In the genomic region with DNA sequence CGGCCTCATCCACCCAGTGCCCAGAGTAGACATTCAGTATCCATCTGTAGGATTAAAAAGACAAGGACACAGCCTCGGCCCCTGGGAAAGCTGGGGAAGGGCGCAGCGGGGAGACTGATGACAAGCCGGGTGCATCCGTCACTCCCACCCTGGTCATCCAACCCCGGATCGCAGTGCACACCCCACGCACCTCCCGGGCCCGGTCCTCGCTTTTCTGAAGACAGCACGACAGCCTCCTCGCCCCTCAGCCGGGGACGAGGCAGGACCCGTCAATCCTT, we compare ENCODE assay signal across 8 cellular contexts. TPM values are rescaled to one million over a fixed set of nuclear protein-coding genes. Genes with fewer than 3 reads are reported as not detected.
DNase-seq lines count a peak whose midpoint lies in the region; ATAC-seq and TF ChIP-seq lines count a peak whose summit lies in the region.

No MANE protein-coding gene starts in this region.

- CTCF ChIA-PET in CD8-positive, alpha-beta T cell (lab: Charles Lee) = interaction anchor here (0.7 to 0.9 kb wide), 2 partner anchors 27 to 49 kb away, joined by 3 read pairs; no protein-coding TSS in a partner anchor

- H3K27ac Mint-ChIP-seq in CD8-positive, alpha-beta T cell = peak overlapping the region; percentile 96

- H3K27me3 Mint-ChIP-seq in CD8-positive, alpha-beta T cell (ENCODE audit: low read depth) = no peaks in the 10 kb centered on the region

- peak overlapping the region; percentile 97 for H3K4me3 ChIP-seq in CD8-positive, alpha-beta T cell (ENCODE audit: low read depth, low read length)
- H3K4me3 ChIP-seq in NB4 (ENCODE audit: low read depth, low read length) (peak overlapping the region; percentile 91), adipocyte (ENCODE audit: low read length) (peak overlapping the region; percentile 93), iPS-18a (ENCODE audit: low read length) (peak overlapping the region; percentile 83)

- TF ChIP-seq POLR2A in NB4 (IDR thresholded peaks at IDR 0.05; ENCODE audit: extremely low read depth, insufficient read length) = no peak

- POLR2A ChIA-PET in CD8-positive, alpha-beta T cell (lab: Charles Lee) = no interaction called here

- TF ChIP-seq CTCF in CD8-positive, alpha-beta T cell (IDR thresholded peaks at IDR 0.05) = no peak
- no peak for TF ChIP-seq CTCF in NB4 (IDR thresholded peaks at IDR 0.05; ENCODE audit: low read depth, low read length)

- H3K27ac ChIP-seq in CD8-positive, alpha-beta T cell (ENCODE audit: low read depth, low read length) = peak overlapping the region; percentile 83
- H3K27ac ChIP-seq in iPS-18a (ENCODE audit: low read length) = no peak overlapping the region

- H3K27me3 ChIP-seq in CD8-positive, alpha-beta T cell (ENCODE audit: insufficient read depth, low read length) = no peaks in the 10 kb centered on the region
- no peaks in the 10 kb centered on the region for H3K27me3 ChIP-seq in adipocyte (replicated peaks; ENCODE audit: control insufficient read depth, insufficient read depth, low read length)
- H3K27me3 ChIP-seq in iPS-18a (ENCODE audit: control insufficient read depth, insufficient read depth, low read length) = peaks cover 27% of the 10 kb centered on the region

- no peaks in the 10 kb centered on the region for H3K36me3 ChIP-seq in CD8-positive, alpha-beta T cell (ENCODE audit: insufficient read depth, low read length)
- H3K36me3 ChIP-seq in adipocyte (ENCODE audit: control insufficient read depth, insufficient read depth, low read length, severe bottlenecking) (peaks cover 11% of the 10 kb centered on the region), iPS-18a (ENCODE audit: control insufficient read depth, low read depth, low read length) (no peaks in the 10 kb centered on the region)

- no peaks in the 10 kb centered on the region for H3K9me3 Mint-ChIP-seq in CD8-positive, alpha-beta T cell

- H3K36me3 Mint-ChIP-seq in CD8-positive, alpha-beta T cell = peaks cover 31% of the 10 kb centered on the region

- H3K9ac ChIP-seq in adipocyte (ENCODE audit: low read length) = peak overlapping the region; percentile 88
- H3K9ac ChIP-seq in iPS-18a (ENCODE audit: low read length) = peak overlapping the region; percentile 48

- peaks cover 33% of the 10 kb centered on the region for H3K4me1 ChIP-seq in CD8-positive, alpha-beta T cell (ENCODE audit: insufficient read depth, low read length)
- peaks cover 21% of the 10 kb centered on the region for H3K4me1 ChIP-seq in adipocyte (ENCODE audit: control insufficient read depth, insufficient read depth, low read length)
- H3K4me1 ChIP-seq in iPS-18a (ENCODE audit: control insufficient read depth, low read depth, low read length) = peaks cover 19% of the 10 kb centered on the region

- peak in 2 of 7 experiments; percentile 27 to 35 for DNase-seq in CD8-positive, alpha-beta T cell
- DNase-seq in NB4 (ENCODE audit: low read depth) = no peak
- DNase-seq in adipocyte (ENCODE audit: low read depth) = peak; percentile 62
- peak; percentile 43 to 47 for DNase-seq in stimulated activated CD4-positive, alpha-beta T cell treated with anti-CD3 and anti-CD28 coated beads, Interleukin-2, amount 100 ng/mL, for 24 hours
- DNase-seq in NCI-H1417 (lab: John Stamatoyannopoulos, UW) = no peak
- DNase-seq in middle frontal gyrus (ENCODE audit: extremely low spot score, low spot score) = no peak

- no peaks in the 10 kb centered on the region for H3K9me3 ChIP-seq in CD8-positive, alpha-beta T cell (ENCODE audit: low read length)
- H3K9me3 ChIP-seq in adipocyte (ENCODE audit: control insufficient read depth, low read length) (no peaks in the 10 kb centered on the region), iPS-18a (ENCODE audit: control insufficient read depth, low read depth, low read length) (no peaks in the 10 kb centered on the region)

- peak overlapping the region; percentile 98 for H3K4me3 Mint-ChIP-seq in CD8-positive, alpha-beta T cell

- ATAC-seq in CD8-positive, alpha-beta T cell = no peak
- ATAC-seq in HG02588 (IDR thresholded peaks at IDR 0.05; ENCODE audit: unreplicated experiment) = no peak

- intact Hi-C loops in CD8-positive, alpha-beta T cell (cut with DNase I, micrococcal nuclease) = loop anchor here in 1 of 2 experiments (5.0 to 10.0 kb wide), 6 partner anchors 404 to 1351 kb away; a partner anchor contains a TSS

- H3K4me1 Mint-ChIP-seq in CD8-positive, alpha-beta T cell (ENCODE audit: low read depth) = peaks cover 52% of the 10 kb centered on the region

RNA-seq across cellular contexts. Expression of a gene that starts 1.1 kb away (rescaled TPM):
- 10 to 100 TPM; 38.8 to 41.1 TPM for total RNA-seq in CD8-positive, alpha-beta T cell

Comparison
In these comparisons a context has a peak if more than half of its experiments do, and no peak if none do; other contexts are left out.
1. DNase-seq: peak in adipocyte (single experiment) and stimulated activated CD4-positive, alpha-beta T cell treated with anti-CD3 and anti-CD28 coated beads, Interleukin-2, amount 100 ng/mL, for 24 hours (2 of 2); none in NB4 (single experiment), NCI-H1417 (0 of 3) and middle frontal gyrus (single experiment).
2. Peak in every context shown above with its lines, with median percentiles within 50 percentile points of each other: H3K4me3 ChIP-seq.